ENCODE assay signal across 2 cellular contexts in genomic region chr12:57178213-57178612, GRCh38.
TF ChIP-seq lines count a peak whose summit lies in the region.

No MANE protein-coding gene starts in this region.

TF ChIP-seq in GM23338, 12 proteins besides CTCF, POLR2A, EP300 and RAD21:
- no peak for TF ChIP-seq ZNF331 (CRISPR knock-in tag; IDR thresholded peaks at IDR 0.05; ENCODE audit: low read depth)
- no peak for TF ChIP-seq JUNB (IDR thresholded peaks at IDR 0.05; ENCODE audit: unreplicated experiment)
- TF ChIP-seq, protein P1, sequence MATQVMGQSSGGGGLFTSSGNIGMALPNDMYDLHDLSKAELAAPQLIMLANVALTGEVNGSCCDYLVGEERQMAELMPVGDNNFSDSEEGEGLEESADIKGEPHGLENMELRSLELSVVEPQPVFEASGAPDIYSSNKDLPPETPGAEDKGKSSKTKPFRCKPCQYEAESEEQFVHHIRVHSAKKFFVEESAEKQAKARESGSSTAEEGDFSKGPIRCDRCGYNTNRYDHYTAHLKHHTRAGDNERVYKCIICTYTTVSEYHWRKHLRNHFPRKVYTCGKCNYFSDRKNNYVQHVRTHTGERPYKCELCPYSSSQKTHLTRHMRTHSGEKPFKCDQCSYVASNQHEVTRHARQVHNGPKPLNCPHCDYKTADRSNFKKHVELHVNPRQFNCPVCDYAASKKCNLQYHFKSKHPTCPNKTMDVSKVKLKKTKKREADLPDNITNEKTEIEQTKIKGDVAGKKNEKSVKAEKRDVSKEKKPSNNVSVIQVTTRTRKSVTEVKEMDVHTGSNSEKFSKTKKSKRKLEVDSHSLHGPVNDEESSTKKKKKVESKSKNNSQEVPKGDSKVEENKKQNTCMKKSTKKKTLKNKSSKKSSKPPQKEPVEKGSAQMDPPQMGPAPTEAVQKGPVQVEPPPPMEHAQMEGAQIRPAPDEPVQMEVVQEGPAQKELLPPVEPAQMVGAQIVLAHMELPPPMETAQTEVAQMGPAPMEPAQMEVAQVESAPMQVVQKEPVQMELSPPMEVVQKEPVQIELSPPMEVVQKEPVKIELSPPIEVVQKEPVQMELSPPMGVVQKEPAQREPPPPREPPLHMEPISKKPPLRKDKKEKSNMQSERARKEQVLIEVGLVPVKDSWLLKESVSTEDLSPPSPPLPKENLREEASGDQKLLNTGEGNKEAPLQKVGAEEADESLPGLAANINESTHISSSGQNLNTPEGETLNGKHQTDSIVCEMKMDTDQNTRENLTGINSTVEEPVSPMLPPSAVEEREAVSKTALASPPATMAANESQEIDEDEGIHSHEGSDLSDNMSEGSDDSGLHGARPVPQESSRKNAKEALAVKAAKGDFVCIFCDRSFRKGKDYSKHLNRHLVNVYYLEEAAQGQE (IDR thresholded peaks at IDR 0.05; ENCODE audit: unreplicated experiment) = no peak
- no peak for TF ChIP-seq POLR2AphosphoS5 (IDR thresholded peaks at IDR 0.05; ENCODE audit: low read depth)
- TF ChIP-seq CREB1 (CRISPR knock-in tag; IDR thresholded peaks at IDR 0.05; ENCODE audit: low read depth) = no peak
- TF ChIP-seq ZNF462 (CRISPR knock-in tag; IDR thresholded peaks at IDR 0.05) = no peak
- no peak for TF ChIP-seq EZH2 (IDR thresholded peaks at IDR 0.05; ENCODE audit: low read depth, unreplicated experiment)
- TF ChIP-seq, protein P2, sequence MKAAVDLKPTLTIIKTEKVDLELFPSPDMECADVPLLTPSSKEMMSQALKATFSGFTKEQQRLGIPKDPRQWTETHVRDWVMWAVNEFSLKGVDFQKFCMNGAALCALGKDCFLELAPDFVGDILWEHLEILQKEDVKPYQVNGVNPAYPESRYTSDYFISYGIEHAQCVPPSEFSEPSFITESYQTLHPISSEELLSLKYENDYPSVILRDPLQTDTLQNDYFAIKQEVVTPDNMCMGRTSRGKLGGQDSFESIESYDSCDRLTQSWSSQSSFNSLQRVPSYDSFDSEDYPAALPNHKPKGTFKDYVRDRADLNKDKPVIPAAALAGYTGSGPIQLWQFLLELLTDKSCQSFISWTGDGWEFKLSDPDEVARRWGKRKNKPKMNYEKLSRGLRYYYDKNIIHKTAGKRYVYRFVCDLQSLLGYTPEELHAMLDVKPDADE (IDR thresholded peaks at IDR 0.05) = no peak

TF ChIP-seq in H1, 55 proteins besides CTCF, POLR2A, EP300 and RAD21:
- no peak for TF ChIP-seq POLR2AphosphoS5 (IDR thresholded peaks at IDR 0.05; ENCODE audit: low read depth, low read length)
- TF ChIP-seq, protein P3, sequence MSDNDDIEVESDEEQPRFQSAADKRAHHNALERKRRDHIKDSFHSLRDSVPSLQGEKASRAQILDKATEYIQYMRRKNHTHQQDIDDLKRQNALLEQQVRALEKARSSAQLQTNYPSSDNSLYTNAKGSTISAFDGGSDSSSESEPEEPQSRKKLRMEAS (IDR thresholded peaks at IDR 0.05) = no peak
- no peak for TF ChIP-seq SP2 (IDR thresholded peaks at IDR 0.05; ENCODE audit: low read length)
- no peak for TF ChIP-seq TAF7 (optimal IDR thresholded peaks at IDR 0.05; ENCODE audit: borderline replicate concordance, low read depth, low read length)
- no peak for TF ChIP-seq YY1 (IDR thresholded peaks at IDR 0.05; ENCODE audit: low read depth, low read length)
- no peak for TF ChIP-seq KDM5A (IDR thresholded peaks at IDR 0.05; ENCODE audit: low read length)
- no peak for TF ChIP-seq HDAC6 (IDR thresholded peaks at IDR 0.05; ENCODE audit: low read depth, low read length)
- no peak for TF ChIP-seq SUZ12 (IDR thresholded peaks at IDR 0.05; ENCODE audit: low read length)
- TF ChIP-seq ZNF274 (IDR thresholded peaks at IDR 0.05; ENCODE audit: borderline replicate concordance, extremely low read depth, low read length) = no peak
- TF ChIP-seq, protein P4, sequence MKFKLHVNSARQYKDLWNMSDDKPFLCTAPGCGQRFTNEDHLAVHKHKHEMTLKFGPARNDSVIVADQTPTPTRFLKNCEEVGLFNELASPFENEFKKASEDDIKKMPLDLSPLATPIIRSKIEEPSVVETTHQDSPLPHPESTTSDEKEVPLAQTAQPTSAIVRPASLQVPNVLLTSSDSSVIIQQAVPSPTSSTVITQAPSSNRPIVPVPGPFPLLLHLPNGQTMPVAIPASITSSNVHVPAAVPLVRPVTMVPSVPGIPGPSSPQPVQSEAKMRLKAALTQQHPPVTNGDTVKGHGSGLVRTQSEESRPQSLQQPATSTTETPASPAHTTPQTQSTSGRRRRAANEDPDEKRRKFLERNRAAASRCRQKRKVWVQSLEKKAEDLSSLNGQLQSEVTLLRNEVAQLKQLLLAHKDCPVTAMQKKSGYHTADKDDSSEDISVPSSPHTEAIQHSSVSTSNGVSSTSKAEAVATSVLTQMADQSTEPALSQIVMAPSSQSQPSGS (IDR thresholded peaks at IDR 0.05; ENCODE audit: low read length) = no peak
- TF ChIP-seq SRF (IDR thresholded peaks at IDR 0.05; ENCODE audit: low read depth, low read length) = no peak
- TF ChIP-seq SIRT6 (IDR thresholded peaks at IDR 0.05; ENCODE audit: low read length) = no peak
- no peak for TF ChIP-seq NANOG (IDR thresholded peaks at IDR 0.05; ENCODE audit: insufficient read depth, low read depth, low read length, poor library complexity, severe bottlenecking)
- TF ChIP-seq ATF3 (IDR thresholded peaks at IDR 0.05; ENCODE audit: insufficient read depth, low read depth, low read length) = no peak
- TF ChIP-seq SAP30 (IDR thresholded peaks at IDR 0.05; ENCODE audit: insufficient read depth, insufficient replicate concordance, low read length) = no peak
- no peak for TF ChIP-seq CHD2 (IDR thresholded peaks at IDR 0.05; ENCODE audit: low read length)
